ENCODE assay signal across 8 cellular contexts in genomic region chr10:102322914-102323313, GRCh38.
DNase-seq lines count a peak whose midpoint lies in the region; ATAC-seq and TF ChIP-seq lines count a peak whose summit lies in the region.

No MANE protein-coding gene starts in this region.

- H3K4me3 Mint-ChIP-seq in activated CD4-positive, alpha-beta T cell treated with anti-CD3 and anti-CD28 coated beads, Interleukin-2, amount 10 ng/mL, durations not matched to agents 7 days and 5 days: no peak overlapping the region
- H3K4me3 Mint-ChIP-seq in immature natural killer cell: peak overlapping the region; percentile 6 to 50 (median 33)
- H3K4me3 Mint-ChIP-seq in stimulated activated naive B cell treated with anti-CD40 and anti-IgM and Interleukin-4, amounts not matched to agents 10 μg/mL and 1 μg/mL and 100 μg/mL, for 72 hours: no peak overlapping the region

- ATAC-seq in stimulated activated naive B cell treated with anti-CD40 and anti-IgM and Interleukin-4, amounts not matched to agents 10 μg/mL and 1 μg/mL and 100 μg/mL, for 72 hours (replicated peaks): peak; percentile 83 to 89
- ATAC-seq in HG03565 (IDR thresholded peaks at IDR 0.05; ENCODE audit: unreplicated experiment): no peak
- no peak for ATAC-seq in omental fat pad (ENCODE audit: low FRiP score)

- H3K27me3 Mint-ChIP-seq in activated CD4-positive, alpha-beta T cell treated with anti-CD3 and anti-CD28 coated beads, Interleukin-2, amount 10 ng/mL, durations not matched to agents 7 days and 5 days: no peaks in the 10 kb centered on the region
- peaks cover 2 to 8% (median 5%) of the 10 kb centered on the region in 3 donors for H3K27me3 Mint-ChIP-seq in immature natural killer cell (ENCODE audit: low read depth in 3 of 3)
- no peaks in the 10 kb centered on the region for H3K27me3 Mint-ChIP-seq in stimulated activated naive B cell treated with anti-CD40 and anti-IgM and Interleukin-4, amounts not matched to agents 10 μg/mL and 1 μg/mL and 100 μg/mL, for 72 hours

- H3K36me3 Mint-ChIP-seq in activated CD4-positive, alpha-beta T cell treated with anti-CD3 and anti-CD28 coated beads, Interleukin-2, amount 10 ng/mL, durations not matched to agents 7 days and 5 days (ENCODE audit: low read depth): peaks cover 4% of the 10 kb centered on the region
- peaks cover 0 to 7% (median 0%) of the 10 kb centered on the region in 3 donors for H3K36me3 Mint-ChIP-seq in immature natural killer cell
- H3K36me3 Mint-ChIP-seq in stimulated activated naive B cell treated with anti-CD40 and anti-IgM and Interleukin-4, amounts not matched to agents 10 μg/mL and 1 μg/mL and 100 μg/mL, for 72 hours: peaks cover 19 to 27% of the 10 kb centered on the region in 2 donors

- POLR2A ChIA-PET in activated CD4-positive, alpha-beta T cell treated with anti-CD3 and anti-CD28 coated beads, Interleukin-2, amount 10 ng/mL, durations not matched to agents 7 days and 5 days (lab: Charles Lee): interaction anchor here (0.6 to 0.7 kb wide), 2 partner anchors 160 to 260 kb away, joined by 3 to 4 read pairs; no protein-coding TSS in a partner anchor

- DNase-seq in activated naive CD4-positive, alpha-beta T cell treated with Interleukin-2 at 50 U/mL for 16 hours: peak; percentile 26
- no peak for DNase-seq in activated naive CD4-positive, alpha-beta T cell (lab: John Stamatoyannopoulos, UW)
- peak; percentile 67 for DNase-seq in activated CD4-positive, alpha-beta T cell treated with anti-CD3 and anti-CD28 coated beads, Interleukin-2, amount 10 ng/mL, durations not matched to agents 7 days and 5 days
- DNase-seq in immature natural killer cell (peak; percentile 66 to 75 (median 73)), AG20443 (ENCODE audit: low spot score) (no peak), omental fat pad (ENCODE audit: low spot score) (no peak)
- no peak for DNase-seq in stimulated activated naive B cell treated with anti-CD40 and anti-IgM and Interleukin-4, amounts not matched to agents 10 μg/mL and 1 μg/mL and 100 μg/mL, for 72 hours

- H3K9me3 Mint-ChIP-seq in activated CD4-positive, alpha-beta T cell treated with anti-CD3 and anti-CD28 coated beads, Interleukin-2, amount 10 ng/mL, durations not matched to agents 7 days and 5 days: no peaks in the 10 kb centered on the region
- H3K9me3 Mint-ChIP-seq in immature natural killer cell: no peaks in the 10 kb centered on the region
- H3K9me3 Mint-ChIP-seq in stimulated activated naive B cell treated with anti-CD40 and anti-IgM and Interleukin-4, amounts not matched to agents 10 μg/mL and 1 μg/mL and 100 μg/mL, for 72 hours: no peaks in the 10 kb centered on the region

- peaks cover 24% of the 10 kb centered on the region for H3K4me1 Mint-ChIP-seq in activated CD4-positive, alpha-beta T cell treated with anti-CD3 and anti-CD28 coated beads, Interleukin-2, amount 10 ng/mL, durations not matched to agents 7 days and 5 days
- peaks cover 22 to 34% of the 10 kb centered on the region in 2 donors for H3K4me1 Mint-ChIP-seq in immature natural killer cell
- peaks cover 11 to 57% of the 10 kb centered on the region in 2 donors for H3K4me1 Mint-ChIP-seq in stimulated activated naive B cell treated with anti-CD40 and anti-IgM and Interleukin-4, amounts not matched to agents 10 μg/mL and 1 μg/mL and 100 μg/mL, for 72 hours

- TF ChIP-seq CTCF in omental fat pad (IDR thresholded peaks at IDR 0.05): no peak

- CTCF ChIA-PET in activated CD4-positive, alpha-beta T cell treated with anti-CD3 and anti-CD28 coated beads, Interleukin-2, amount 10 ng/mL, durations not matched to agents 7 days and 5 days (lab: Charles Lee): interaction anchor here (0.6 to 1.6 kb wide), 5 partner anchors 10 to 1366 kb away, joined by 3 to 4 read pairs (median 3); no protein-coding TSS in a partner anchor

- peak overlapping the region; percentile 54 for H3K27ac Mint-ChIP-seq in activated CD4-positive, alpha-beta T cell treated with anti-CD3 and anti-CD28 coated beads, Interleukin-2, amount 10 ng/mL, durations not matched to agents 7 days and 5 days
- peak overlapping the region in 3 of 6 donors; percentile 16 to 72 (median 54) for H3K27ac Mint-ChIP-seq in immature natural killer cell
- H3K27ac Mint-ChIP-seq in stimulated activated naive B cell treated with anti-CD40 and anti-IgM and Interleukin-4, amounts not matched to agents 10 μg/mL and 1 μg/mL and 100 μg/mL, for 72 hours: no peak overlapping the region

Comparison
In these comparisons a context has a peak if more than half of its experiments do, and no peak if none do; other contexts are left out.
1. DNase-seq: peak in activated naive CD4-positive, alpha-beta T cell treated with Interleukin-2 at 50 U/mL for 16 hours (single experiment), activated CD4-positive, alpha-beta T cell treated with anti-CD3 and anti-CD28 coated beads, Interleukin-2, amount 10 ng/mL, durations not matched to agents 7 days and 5 days (single experiment) and immature natural killer cell (3 of 3); none in activated naive CD4-positive, alpha-beta T cell (0 of 4), stimulated activated naive B cell treated with anti-CD40 and anti-IgM and Interleukin-4, amounts not matched to agents 10 μg/mL and 1 μg/mL and 100 μg/mL, for 72 hours (single experiment), AG20443 (single experiment) and omental fat pad (single experiment).
2. H3K4me3 Mint-ChIP-seq: peak in immature natural killer cell (5 of 5); none in activated CD4-positive, alpha-beta T cell treated with anti-CD3 and anti-CD28 coated beads, Interleukin-2, amount 10 ng/mL, durations not matched to agents 7 days and 5 days (single experiment) and stimulated activated naive B cell treated with anti-CD40 and anti-IgM and Interleukin-4, amounts not matched to agents 10 μg/mL and 1 μg/mL and 100 μg/mL, for 72 hours (0 of 2).
3. ATAC-seq: peak in stimulated activated naive B cell treated with anti-CD40 and anti-IgM and Interleukin-4, amounts not matched to agents 10 μg/mL and 1 μg/mL and 100 μg/mL, for 72 hours (2 of 2); none in HG03565 (single experiment) and omental fat pad (single experiment).